2 cellular contexts compared by ENCODE assay signal in genomic region chr20:62014488-62014775, GRCh38.
TF ChIP-seq lines count a peak whose summit lies in the region.

No MANE protein-coding gene starts in this region.

TF ChIP-seq in GM23338, 12 proteins besides CTCF, POLR2A, EP300 and RAD21 (continued from another document):
- no peak for TF ChIP-seq ETS1 (IDR thresholded peaks at IDR 0.05)
- TF ChIP-seq NANOG (IDR thresholded peaks at IDR 0.05; ENCODE audit: borderline replicate concordance) = no peak
- TF ChIP-seq EZH2phosphoT487 (IDR thresholded peaks at IDR 0.05; ENCODE audit: unreplicated experiment) = no peak
- no peak for TF ChIP-seq REST (IDR thresholded peaks at IDR 0.05; ENCODE audit: unreplicated experiment)
- no peak for TF ChIP-seq ZNF462 (CRISPR knock-in tag; IDR thresholded peaks at IDR 0.05)
- no peak for TF ChIP-seq CREB1 (CRISPR knock-in tag; IDR thresholded peaks at IDR 0.05; ENCODE audit: low read depth)
- no peak for TF ChIP-seq JUNB (IDR thresholded peaks at IDR 0.05; ENCODE audit: unreplicated experiment)
- no peak for TF ChIP-seq STAT1 (IDR thresholded peaks at IDR 0.05; ENCODE audit: unreplicated experiment)
- no peak for TF ChIP-seq EZH2 (IDR thresholded peaks at IDR 0.05; ENCODE audit: low read depth, unreplicated experiment)
- TF ChIP-seq POLR2AphosphoS5 (IDR thresholded peaks at IDR 0.05; ENCODE audit: low read depth) = no peak

TF ChIP-seq in HepG2, 621 proteins besides CTCF, POLR2A, EP300 and RAD21:
- TF ChIP-seq ZBTB40 (IDR thresholded peaks at IDR 0.05) = no peak
- TF ChIP-seq ZBTB40 (CRISPR knock-in tag; IDR thresholded peaks at IDR 0.05) = peak; percentile 4; the same call in 1 of the 2 replicates
- TF ChIP-seq ETV5 (CRISPR knock-in tag; IDR thresholded peaks at IDR 0.05; ENCODE audit: borderline replicate concordance) = no peak
- TF ChIP-seq ZNF7 (CRISPR knock-in tag; IDR thresholded peaks at IDR 0.05) = no peak
- 0 out of 2 replicates have a peak, but pooled peaks have one; percentile 17 for TF ChIP-seq NFIB (CRISPR knock-in tag; IDR thresholded peaks at IDR 0.05; ENCODE audit: borderline replicate concordance)
